ENCODE assay signal across 8 cellular contexts in genomic region chr21:45074818-45075605, GRCh38. TPM values are rescaled to one million over a fixed set of nuclear protein-coding genes. Genes with fewer than 3 reads are reported as not detected.
A peak's percentile ranks its signal among the peaks of the same experiment; 100 is the strongest.
DNase-seq lines count a peak whose midpoint lies in the region; ATAC-seq and TF ChIP-seq lines count a peak whose summit lies in the region.

No MANE protein-coding gene starts in this region.

- POLR2A ChIA-PET in SK-N-SH (lab: Yijun Ruan, JAX), result no interaction called here

- H3K9me2 ChIP-seq in SK-N-SH, result no peaks in the 10 kb centered on the region

- H3K36me3 ChIP-seq in ES-I3 (ENCODE audit: insufficient read depth, low read length), result no peaks in the 10 kb centered on the region
- no peaks in the 10 kb centered on the region for H3K36me3 ChIP-seq in SK-N-SH (replicated peaks in 1 of 2; ENCODE audit: control insufficient read depth in 1 of 2, insufficient read depth in 2 of 2, low read length in 1 of 2)
- no peaks in the 10 kb centered on the region for H3K36me3 ChIP-seq in colonic mucosa
- no peaks in the 10 kb centered on the region for H3K36me3 ChIP-seq in right lobe of liver

- no peaks in the 10 kb centered on the region for H3K27me3 ChIP-seq in SK-N-SH (ENCODE audit: insufficient read depth)
- no peaks in the 10 kb centered on the region for H3K27me3 ChIP-seq in colonic mucosa
- no peaks in the 10 kb centered on the region for H3K27me3 ChIP-seq in right lobe of liver

- intact Hi-C loops in colonic mucosa (cut with DNase I) (loop anchor here (5.0 kb wide), 1 partner anchor 52 kb away; no protein-coding TSS in a partner anchor), right lobe of liver (cut with DNase I) (no loop called here)

- H3K4me3 ChIP-seq in SK-N-SH (ENCODE audit: low read depth in 2 of 2, low read length in 1 of 2) (peak overlapping the region; percentile 78 to 93), colonic mucosa (peak overlapping the region; percentile 77), right lobe of liver (peak overlapping the region; percentile 63 to 80 (median 70))

- peak; percentile 5 for ATAC-seq in HG02970 (IDR thresholded peaks at IDR 0.05; ENCODE audit: low FRiP score, unreplicated experiment)
- peak; percentile 26 to 52 (median 46) for ATAC-seq in right lobe of liver
- ATAC-seq in stimulated activated naive CD8-positive, alpha-beta T cell treated with anti-CD3 and anti-CD28 coated beads, Interleukin-15, Interleukin-2, amounts not matched to agents 100 U/mL and 50 U/mL, for 24 hours, result peak; percentile 15

- H3K9ac ChIP-seq in ES-I3 (ENCODE audit: low read depth, low read length), result peak overlapping the region; percentile 70
- peak overlapping the region; percentile 48 for H3K9ac ChIP-seq in SK-N-SH
- H3K9ac ChIP-seq in colonic mucosa (ENCODE audit: low read depth in 2 of 2, low read length in 2 of 2), result peak overlapping the region; percentile 36 to 57

- peaks cover 39% of the 10 kb centered on the region for H3K79me2 ChIP-seq in SK-N-SH (ENCODE audit: insufficient read depth)

- H3K27ac ChIP-seq in SK-N-SH (ENCODE audit: low read depth in 2 of 2, low read length in 1 of 2) (peak overlapping the region in 1 of 2 experiments; percentile 73; a peak in 2 of 4 replicates), colonic mucosa (no peak overlapping the region), right lobe of liver (peak overlapping the region in 1 of 3 donors; percentile 25)

- peaks cover 8% of the 10 kb centered on the region for H3F3A ChIP-seq in SK-N-SH (replicated peaks; ENCODE audit: insufficient read depth)

- H2AFZ ChIP-seq in SK-N-SH (ENCODE audit: low read depth), result no peak overlapping the region

- no peak for TF ChIP-seq EP300 in SK-N-SH (IDR thresholded peaks at IDR 0.05; ENCODE audit: borderline replicate concordance in 1 of 2, low read depth in 1 of 2, low read length in 1 of 2)

- TF ChIP-seq CTCF in SK-N-SH (IDR thresholded peaks at IDR 0.05) (no peak), colonic mucosa (IDR thresholded peaks at IDR 0.05) (no peak), right lobe of liver (IDR thresholded peaks at IDR 0.05) (no peak)

- 11% methylated on average over 3 of the region's 99 CpGs for WGBS in SK-N-SH (ENCODE audit: low lambda C conversion rate)
- no CpG with 5 or more reads among the region's 99 CpGs for WGBS in right lobe of liver (ENCODE audit: insufficient coverage, low coverage, low lambda C conversion rate, missing lambda C conversion rate)

- H3K4me2 ChIP-seq in SK-N-SH, result peak overlapping the region; percentile 89

- no peak for TF ChIP-seq POLR2A in right lobe of liver (IDR thresholded peaks at IDR 0.05)

- CTCF ChIA-PET in SK-N-SH (lab: Yijun Ruan, JAX), result interaction anchor here (1.7 to 2.7 kb wide), 2 partner anchors 26 to 63 kb away, joined by 4 to 19 read pairs; no protein-coding TSS in a partner anchor

- no peak for TF ChIP-seq RAD21 in SK-N-SH (IDR thresholded peaks at IDR 0.05; ENCODE audit: low read length)

- H3K4me1 ChIP-seq in ES-I3 (ENCODE audit: insufficient read depth, low read length), result peaks cover 5% of the 10 kb centered on the region; the same call in 1 of the 2 replicates
- H3K4me1 ChIP-seq in SK-N-SH (ENCODE audit: control insufficient read depth in 1 of 2, insufficient read depth in 2 of 2, low read depth in 1 of 2, low read length in 1 of 2), result peaks cover 10 to 21% of the 10 kb centered on the region in 2 experiments; a peak in 3 of 4 replicates
- H3K4me1 ChIP-seq in colonic mucosa, result peaks cover 8% of the 10 kb centered on the region
- H3K4me1 ChIP-seq in right lobe of liver, result peaks cover 0 to 9% (median 0%) of the 10 kb centered on the region in 4 donors

- no peaks in the 10 kb centered on the region for H4K20me1 ChIP-seq in SK-N-SH (ENCODE audit: insufficient read depth)

- H3K9me3 ChIP-seq in ES-I3 (ENCODE audit: control insufficient read depth, insufficient read depth, low read length), result no peaks in the 10 kb centered on the region
- no peaks in the 10 kb centered on the region for H3K9me3 ChIP-seq in SK-N-SH
- no peaks in the 10 kb centered on the region for H3K9me3 ChIP-seq in colonic mucosa
- no peaks in the 10 kb centered on the region for H3K9me3 ChIP-seq in right lobe of liver

- DNase-seq in SK-N-SH, result peak; percentile 82
- DNase-seq in colonic mucosa, result no peak
- DNase-seq in right lobe of liver, result peak in 2 of 3 donors; percentile 54
- DNase-seq in stimulated activated naive CD8-positive, alpha-beta T cell treated with anti-CD3 and anti-CD28 coated beads, Interleukin-15, Interleukin-2, amounts not matched to agents 100 U/mL and 50 U/mL, for 24 hours, result peak; percentile 51
- DNase-seq in NCI-H1930 (lab: John Stamatoyannopoulos, UW), result no peak
- DNase-seq in SHP77 treated with DMSO at 0.1 percent for 48 hours (lab: John Stamatoyannopoulos, UW), result no peak

TF ChIP-seq in SK-N-SH, 30 proteins besides CTCF, POLR2A, EP300 and RAD21:
- TF ChIP-seq ZBTB33 (IDR thresholded peaks at IDR 0.05; ENCODE audit: borderline replicate concordance, low read depth) (no peak), RCOR1 (IDR thresholded peaks at IDR 0.05; ENCODE audit: low read length) (no peak), JUND (IDR thresholded peaks at IDR 0.05) (no peak), GATA2 (CRISPR knock-in tag; IDR thresholded peaks at IDR 0.05) (no peak), MXI1 (IDR thresholded peaks at IDR 0.05; ENCODE audit: low read depth, low read length) (peak; percentile 34; the same call in 1 of the 2 replicates), YY1 (IDR thresholded peaks at IDR 0.05; ENCODE audit: low read depth) (no peak)

RNA-seq across cellular contexts. Expression of gene ADARB1, which starts 0.6 kb away (rescaled TPM):
- 7.6 and 7.8 TPM in 2 replicates for polyA plus RNA-seq in SK-N-SH (2012; rRNA removed)
- 5.7 and 6.8 TPM in 2 replicates for polyA plus RNA-seq in SK-N-SH (2012; cell fraction: cytosol; rRNA removed)
- 27.2 and 32.0 TPM in 2 replicates for polyA plus RNA-seq in SK-N-SH (2012; cell fraction: nucleus; rRNA removed)
- 1 to 10 TPM; 8.7 to 9.3 TPM for total RNA-seq in colonic mucosa
- 1 to 10 TPM; 4.7 to 9.9 (median 8.6) TPM for total RNA-seq in right lobe of liver

Comparison
In these comparisons a context has a peak if more than half of its experiments do, and no peak if none do; other contexts are left out.
1. DNase-seq: peak in SK-N-SH (single experiment), right lobe of liver (2 of 3) and stimulated activated naive CD8-positive, alpha-beta T cell treated with anti-CD3 and anti-CD28 coated beads, Interleukin-15, Interleukin-2, amounts not matched to agents 100 U/mL and 50 U/mL, for 24 hours (single experiment); none in colonic mucosa (single experiment), NCI-H1930 (0 of 2) and SHP77 treated with DMSO at 0.1 percent for 48 hours (single experiment).
2. Peak in every context shown above with its lines, with median percentiles within 50 percentile points of each other: H3K9ac ChIP-seq, ATAC-seq and H3K4me3 ChIP-seq.